Comparison of ENCODE assay signal across 15 cellular contexts in genomic region chrX:154450312-154450711, GRCh38. TPM values are rescaled to one million over a fixed set of nuclear protein-coding genes. Genes with fewer than 3 reads are reported as not detected.
DNase-seq lines count a peak whose midpoint lies in the region; ATAC-seq and TF ChIP-seq lines count a peak whose summit lies in the region.
"Had no signal": no experiment of that assay in that cellular context is flagged by ENCODE, and none has a peak within 500 bp of the region (broad histone marks: within the 10 kb centered on the region; RNA-seq: fewer than 3 reads in every experiment).

No MANE protein-coding gene starts in this region.

- H3K56ac ChIP-seq in IMR-90 (ENCODE audit: extremely low read depth, insufficient read depth, low read length), result no peak overlapping the region

- no peak overlapping the region for H3K18ac ChIP-seq in IMR-90 (ENCODE audit: low read depth, low read length)

- peaks cover 0 to 22% of the 10 kb centered on the region in 2 experiments; a peak in 2 of 4 replicates for H3K79me1 ChIP-seq in IMR-90 (ENCODE audit: low read depth in 1 of 2, low read length in 2 of 2)

- no peak overlapping the region for H3K27ac ChIP-seq in IMR-90 (ENCODE audit: insufficient read depth, low read length)
- peak overlapping the region; percentile 31 for H3K27ac ChIP-seq in caudate nucleus (ENCODE audit: low read depth, low read length)
- H3K27ac ChIP-seq in testis, result no peak overlapping the region

- H3K4me1 ChIP-seq in IMR-90 (ENCODE audit: control insufficient read depth, insufficient read depth, low read length) (peaks cover 2% of the 10 kb centered on the region; the same call in 1 of the 2 replicates), testis (no peaks in the 10 kb centered on the region)
- H3K4me1 ChIP-seq: BE2C had no signal

- no peak overlapping the region for H3K4me3 ChIP-seq in IMR-90 (ENCODE audit: insufficient read depth, low read depth, low read length)
- no peak overlapping the region for H3K4me3 ChIP-seq in testis

- ATAC-seq in IMR-90 (ENCODE audit: low read depth), result no peak

- POLR2A ChIA-PET in IMR-90 (lab: Charles Lee; ENCODE audit: unreplicated experiment), result no interaction called here

- no TSS peak for BruUV-seq in IMR-90 (replicated peaks; lab: Mats Ljungman, UMichigan)

- DNase-seq in IMR-90, result no peak
- peak in 11 of 61 donors; percentile 1 to 54 (median 22) for DNase-seq in caudate nucleus (lab: John Stamatoyannopoulos, UW)
- DNase-seq in medulla oblongata (ENCODE audit: extremely low spot score), result peak; percentile 9
- DNase-seq in DMS 273 treated with DMSO at 0.1 percent for 48 hours (lab: John Stamatoyannopoulos, UW), result no peak
- no peak for DNase-seq in NCI-H446 (lab: John Stamatoyannopoulos, UW)
- no peak for DNase-seq in NCI-H510A treated with DMSO at 0.1 percent for 48 hours (lab: John Stamatoyannopoulos, UW)
- no peak for DNase-seq in testis
- DNase-seq: BE2C; CD4-positive, CD25-positive, alpha-beta regulatory T cell; CD8-positive, alpha-beta memory T cell; COR-L47; DMS153; DMS79; GDM1; H9 had no signal

- peak overlapping the region; percentile 21 for H2AFZ ChIP-seq in IMR-90 (replicated peaks; ENCODE audit: low read length, poor library complexity)

- H3K9me3 ChIP-seq in IMR-90 (ENCODE audit: control insufficient read depth, insufficient read depth, low read length), result no peaks in the 10 kb centered on the region; the same call in 1 of the 2 replicates
- no peaks in the 10 kb centered on the region for H3K9me3 ChIP-seq in testis
- H3K9me3 ChIP-seq: BE2C had no signal

- H3K23ac ChIP-seq in IMR-90 (ENCODE audit: low read depth, low read length), result no peak overlapping the region

- H3K9ac ChIP-seq in IMR-90 (ENCODE audit: low read depth, low read length), result no peak overlapping the region

- no peaks in the 10 kb centered on the region for H3K27me3 ChIP-seq in IMR-90 (ENCODE audit: control insufficient read depth, insufficient read depth, low read length)
- no peaks in the 10 kb centered on the region for H3K27me3 ChIP-seq in testis
- H3K27me3 ChIP-seq: BE2C had no signal

- no peaks in the 10 kb centered on the region for H3K9me1 ChIP-seq in IMR-90 (ENCODE audit: insufficient read depth, low read length)

- intact Hi-C loops in IMR-90 (cut with micrococcal nuclease), result no loop called here
- intact Hi-C loops in testis (cut with DNase I; ENCODE audit: low total_unique reads), result no loop called here

- TF ChIP-seq CTCF in IMR-90 (conservative IDR thresholded peaks at IDR 0.05; ENCODE audit: low read depth, low read length) (no peak), testis (IDR thresholded peaks at IDR 0.05) (no peak)

- H2BK5ac ChIP-seq in IMR-90 (ENCODE audit: low read depth, low read length, poor library complexity, severe bottlenecking), result no peak overlapping the region

- no peak for TF ChIP-seq RAD21 in IMR-90 (IDR thresholded peaks at IDR 0.05; ENCODE audit: low read length)

- no peak overlapping the region for H3K4me2 ChIP-seq in IMR-90 (ENCODE audit: low read depth, low read length)

- H2BK20ac ChIP-seq in IMR-90 (ENCODE audit: low read depth, low read length), result no peak overlapping the region

- no peak overlapping the region for H3K4ac ChIP-seq in IMR-90 (ENCODE audit: low read depth, low read length)

- H4K8ac ChIP-seq in IMR-90 (ENCODE audit: low read depth in 2 of 2, low read length in 2 of 2), result no peak overlapping the region

- WGBS in IMR-90 (ENCODE audit: extremely low coverage in 2 of 2, insufficient read length in 1 of 2), 2 experiments, result 94% methylated on average over 8 of the region's 17 CpGs; no CpG with 5 or more reads in 1 of the 2 experiments
- 86 to 94% methylated on average over 4 to 17 of the region's 17 CpGs for WGBS in testis, 2 donors

- no peak for TF ChIP-seq POLR2A in IMR-90 (IDR thresholded peaks at IDR 0.05; ENCODE audit: low read depth, low read length)
- no peak for TF ChIP-seq POLR2A in testis (IDR thresholded peaks at IDR 0.05)

- H2AK5ac ChIP-seq in IMR-90 (ENCODE audit: low read depth, low read length), result no peak overlapping the region

- H3K36me3 ChIP-seq in IMR-90 (ENCODE audit: control insufficient read depth, insufficient read depth, low read length), result peaks cover 47% of the 10 kb centered on the region
- no peaks in the 10 kb centered on the region for H3K36me3 ChIP-seq in testis (ENCODE audit: low read depth, missing control alignments)

- no peak overlapping the region for H4K91ac ChIP-seq in IMR-90 (ENCODE audit: insufficient read depth, low read depth, low read length)

- in situ Hi-C loops in IMR-90 (cut with MboI; ENCODE audit: low sequenced_read_pairs), result no loop called here

- H4K20me1 ChIP-seq in IMR-90 (ENCODE audit: insufficient read depth, low read length), result no peaks in the 10 kb centered on the region; the same call in 1 of the 2 replicates

- no peak overlapping the region for H4K5ac ChIP-seq in IMR-90 (ENCODE audit: low read depth, low read length)

- CTCF ChIA-PET in IMR-90 (lab: Yijun Ruan, JAX), result no interaction called here

- H2AK9ac ChIP-seq in IMR-90 (replicated peaks; ENCODE audit: low read depth, low read length, poor library complexity), result no peak overlapping the region

- dilution Hi-C loops in IMR-90 (cut with HindIII; ENCODE audit: low sequenced_read_pairs, unreplicated experiment), result no loop called here

- H2BK15ac ChIP-seq in IMR-90 (ENCODE audit: low read depth, low read length), result no peak overlapping the region

- no peak overlapping the region for H3K14ac ChIP-seq in IMR-90 (replicated peaks; ENCODE audit: low read depth, low read length)

- H2BK120ac ChIP-seq in IMR-90 (ENCODE audit: low read depth, low read length), result no peak overlapping the region

TF ChIP-seq in IMR-90, 13 proteins besides CTCF, POLR2A, EP300 and RAD21 (continues in another document):
- TF ChIP-seq RCOR1 (IDR thresholded peaks at IDR 0.05; ENCODE audit: insufficient replicate concordance, low read length) (no peak), RFX5 (IDR thresholded peaks at IDR 0.05; ENCODE audit: low read depth, low read length) (no peak), FOS (IDR thresholded peaks at IDR 0.05; ENCODE audit: low read depth, low read length) (no peak), NFE2L2 (IDR thresholded peaks at IDR 0.05; ENCODE audit: low read depth, low read length) (no peak), CEBPB (IDR thresholded peaks at IDR 0.05; ENCODE audit: low read depth, low read length) (no peak), MXI1 (IDR thresholded peaks at IDR 0.05; ENCODE audit: borderline replicate concordance, low read depth, low read length) (no peak), MAFK (IDR thresholded peaks at IDR 0.05; ENCODE audit: low read depth, low read length) (no peak), ELK1 (IDR thresholded peaks at IDR 0.05; ENCODE audit: borderline replicate concordance, low read depth, low read length) (no peak), MAZ (IDR thresholded peaks at IDR 0.05; ENCODE audit: borderline replicate concordance, low read depth, low read length) (no peak), SMC3 (IDR thresholded peaks at IDR 0.05; ENCODE audit: low read depth, low read length) (no peak)

RNA-seq across cellular contexts. Expression of gene FAM50A, which starts 6.4 kb away (rescaled TPM):
- total RNA-seq in IMR-90 (2012; rRNA removed) (46.4 and 65.5 TPM in 2 replicates), testis (10 to 100 TPM; 38.4 to 38.5 TPM)
- polyA plus RNA-seq in IMR-90 (2012; rRNA removed) (107 and 119 TPM in 2 replicates), testis (ENCODE audit: insufficient read depth, low read depth, low replicate concordance) (29.6 TPM)
- polyA plus RNA-seq in IMR-90 (2012; cell fraction: cytosol; rRNA removed), result 71.0 and 81.8 TPM in 2 replicates
- 263 and 335 TPM in 2 replicates for polyA plus RNA-seq in IMR-90 (2012; cell fraction: nucleus; rRNA removed; ENCODE audit: low replicate concordance)

RNA-seq across cellular contexts. Expression of gene PLXNA3, which starts 7.8 kb away (rescaled TPM):
- total RNA-seq in IMR-90 (2012; rRNA removed) (4.3 and 8.1 TPM in 2 replicates), testis (10 to 100 TPM; 37.3 to 63.5 TPM)
- polyA plus RNA-seq in IMR-90 (2012; rRNA removed) (111 and 126 TPM in 2 replicates), testis (ENCODE audit: insufficient read depth, low read depth, low replicate concordance) (24.7 TPM)
- polyA plus RNA-seq in IMR-90 (2012; cell fraction: cytosol; rRNA removed), result 12.8 and 52.2 TPM in 2 replicates
- 469 and 902 TPM in 2 replicates for polyA plus RNA-seq in IMR-90 (2012; cell fraction: nucleus; rRNA removed; ENCODE audit: low replicate concordance)

RNA-seq across cellular contexts. Expression of gene GDI1, which starts 13.4 kb away (rescaled TPM):
- total RNA-seq in IMR-90 (2012; rRNA removed) (113 and 117 TPM in 2 replicates), testis (100 to 1,000 TPM; 158 to 162 TPM)
- polyA plus RNA-seq in IMR-90 (2012; rRNA removed) (291 and 331 TPM in 2 replicates), testis (ENCODE audit: insufficient read depth, low read depth, low replicate concordance) (118 TPM)
- polyA plus RNA-seq in IMR-90 (2012; cell fraction: cytosol; rRNA removed), result 224 and 267 TPM in 2 replicates
- 1,267 and 1,634 TPM in 2 replicates for polyA plus RNA-seq in IMR-90 (2012; cell fraction: nucleus; rRNA removed; ENCODE audit: low replicate concordance)

RNA-seq across cellular contexts. Expression of gene ATP6AP1, which starts 21.8 kb away (rescaled TPM):
- total RNA-seq in IMR-90 (2012; rRNA removed) (13.8 and 13.9 TPM in 2 replicates), testis (100 to 1,000 TPM in 1 of 2 donors, 10 to 100 TPM in 1; 95.1 to 158 TPM)
- polyA plus RNA-seq in IMR-90 (2012; rRNA removed) (96.7 and 98.4 TPM in 2 replicates), testis (ENCODE audit: insufficient read depth, low read depth, low replicate concordance) (119 TPM)
- 122 and 145 TPM in 2 replicates for polyA plus RNA-seq in IMR-90 (2012; cell fraction: cytosol; rRNA removed)
- 57.9 and 117 TPM in 2 replicates for polyA plus RNA-seq in IMR-90 (2012; cell fraction: nucleus; rRNA removed; ENCODE audit: low replicate concordance)

RNA-seq across cellular contexts. Expression of gene LAGE3, which starts 28.8 kb away (rescaled TPM):
- 3.6 and 6.4 TPM in 2 replicates for total RNA-seq in IMR-90 (2012; rRNA removed)
- polyA plus RNA-seq in IMR-90 (2012; rRNA removed), result 14.8 and 17.6 TPM in 2 replicates
- polyA plus RNA-seq in IMR-90 (2012; cell fraction: cytosol; rRNA removed), result 20.2 and 29.9 TPM in 2 replicates
- 5.5 and 10.3 TPM in 2 replicates for polyA plus RNA-seq in IMR-90 (2012; cell fraction: nucleus; rRNA removed; ENCODE audit: low replicate concordance)
- 10 to 100 TPM; 29.1 to 30.9 TPM for total RNA-seq in testis
- 12.4 TPM for polyA plus RNA-seq in testis (ENCODE audit: insufficient read depth, low read depth, low replicate concordance)
